ENCODE assay signal across 8 cellular contexts in genomic region chr3:59212128-59212764, GRCh38.
DNase-seq lines count a peak whose midpoint lies in the region; ATAC-seq, FAIRE-seq and TF ChIP-seq lines count a peak whose summit lies in the region.

No MANE protein-coding gene starts in this region.

- in situ Hi-C loops in HAP-1 (cut with MboI; ENCODE audit: low sequenced_read_pairs), result no loop called here

- peaks cover 2% of the 10 kb centered on the region; the same call in 1 of the 2 replicates for H3K4me1 ChIP-seq in HAP-1
- peaks cover 0 to 6% (median 0%) of the 10 kb centered on the region in 3 donors for H3K4me1 ChIP-seq in gastroesophageal sphincter
- no peaks in the 10 kb centered on the region for H3K4me1 ChIP-seq in trophoblast cell (ENCODE audit: control insufficient read depth in 1 of 2, insufficient read depth in 2 of 2, low read length in 2 of 2)

- H4K12ac ChIP-seq in trophoblast cell (ENCODE audit: low read depth, low read length), result no peak overlapping the region

- peak; percentile 33 to 71 (median 60) for TF ChIP-seq CTCF in gastroesophageal sphincter (IDR thresholded peaks at IDR 0.05)

- H3K79me2 ChIP-seq in trophoblast cell (ENCODE audit: control insufficient read depth, insufficient read depth, low read length, poor library complexity), result no peaks in the 10 kb centered on the region

- DNase-seq in activated CD8-positive, alpha-beta memory T cell treated with anti-CD3 and anti-CD28 coated beads, Interleukin-2, amount 10 ng/mL, durations not matched to agents 7 days and 5 days, result no peak
- DNase-seq in activated CD8-positive, alpha-beta memory T cell treated with anti-CD3 and anti-CD28 coated beads, Interleukin-2, amount 50 U/mL, for 48 hours, result no peak
- peak; percentile 13 to 63 for DNase-seq in HAP-1 (ENCODE audit: low spot score in 2 of 2)
- DNase-seq in NCI-H1105 (lab: John Stamatoyannopoulos, UW), result peak; percentile 9
- peak in 1 of 2 donors; percentile 75 for DNase-seq in trophoblast cell

- no peak overlapping the region for H2AFZ ChIP-seq in trophoblast cell (ENCODE audit: insufficient read depth, low read length, poor library complexity)

- no peak overlapping the region for H3K27ac Mint-ChIP-seq in activated CD8-positive, alpha-beta memory T cell treated with anti-CD3 and anti-CD28 coated beads, Interleukin-2, amount 10 ng/mL, durations not matched to agents 7 days and 5 days

- H3K79me1 ChIP-seq in trophoblast cell (ENCODE audit: low read length), result no peaks in the 10 kb centered on the region

- no peaks in the 10 kb centered on the region for H3K36me3 Mint-ChIP-seq in activated CD8-positive, alpha-beta memory T cell treated with anti-CD3 and anti-CD28 coated beads, Interleukin-2, amount 10 ng/mL, durations not matched to agents 7 days and 5 days

- peak overlapping the region; percentile 79 for H2AK5ac ChIP-seq in trophoblast cell (ENCODE audit: low read length)

- H4K91ac ChIP-seq in trophoblast cell (ENCODE audit: low read depth, low read length), result no peak overlapping the region

- no peaks in the 10 kb centered on the region for H3K36me3 ChIP-seq in HAP-1 (replicated peaks)
- no peaks in the 10 kb centered on the region for H3K36me3 ChIP-seq in gastroesophageal sphincter
- H3K36me3 ChIP-seq in trophoblast cell (ENCODE audit: control insufficient read depth in 1 of 2, insufficient read depth in 2 of 2, low read length in 2 of 2), result no peaks in the 10 kb centered on the region

- H3K4me3 ChIP-seq in HAP-1, result no peak overlapping the region
- H3K4me3 ChIP-seq in gastroesophageal sphincter, result no peak overlapping the region
- H3K4me3 ChIP-seq in trophoblast cell (ENCODE audit: low read depth, low read length), result no peak overlapping the region

- no peak overlapping the region for H2BK120ac ChIP-seq in trophoblast cell (ENCODE audit: insufficient read depth, low read length, poor library complexity)

- CTCF ChIA-PET in activated CD8-positive, alpha-beta memory T cell treated with anti-CD3 and anti-CD28 coated beads, Interleukin-2, amount 10 ng/mL, durations not matched to agents 7 days and 5 days (lab: Charles Lee), result interaction anchor here (1.0 to 3.1 kb wide), 4 partner anchors 13 to 646 kb away, joined by 3 to 12 read pairs (median 3); no protein-coding TSS in a partner anchor

- peak; percentile 79 for ATAC-seq in activated CD8-positive, alpha-beta memory T cell treated with anti-CD3 and anti-CD28 coated beads, Interleukin-2, amount 10 ng/mL, durations not matched to agents 7 days and 5 days
- ATAC-seq in gastroesophageal sphincter (no peak), HG03175 (IDR thresholded peaks at IDR 0.05; ENCODE audit: unreplicated experiment) (no peak)

- H3K18ac ChIP-seq in trophoblast cell (ENCODE audit: low read length), result no peak overlapping the region

- peaks cover 22% of the 10 kb centered on the region for H3K27me3 Mint-ChIP-seq in activated CD8-positive, alpha-beta memory T cell treated with anti-CD3 and anti-CD28 coated beads, Interleukin-2, amount 10 ng/mL, durations not matched to agents 7 days and 5 days

- FAIRE-seq in TTC549 (lab: Jason Lieb, UNC), result peak; percentile 83

- H3K27me3 ChIP-seq in HAP-1 (ENCODE audit: low read depth) (0 out of 2 replicates have a peak, but pooled peaks cover 2% of the 10 kb centered on the region), gastroesophageal sphincter (no peaks in the 10 kb centered on the region), trophoblast cell (ENCODE audit: insufficient read depth, low read length) (no peaks in the 10 kb centered on the region)

- no peaks in the 10 kb centered on the region for H3K4me1 Mint-ChIP-seq in activated CD8-positive, alpha-beta memory T cell treated with anti-CD3 and anti-CD28 coated beads, Interleukin-2, amount 10 ng/mL, durations not matched to agents 7 days and 5 days

- H3K4ac ChIP-seq in trophoblast cell (ENCODE audit: low read depth, low read length), result no peak overlapping the region

- H3K9me3 ChIP-seq in HAP-1 (no peaks in the 10 kb centered on the region), gastroesophageal sphincter (no peaks in the 10 kb centered on the region), trophoblast cell (ENCODE audit: insufficient read depth, low read depth, low read length) (no peaks in the 10 kb centered on the region)

- no peak overlapping the region for H3K4me2 ChIP-seq in trophoblast cell (ENCODE audit: low read length)

- H3K9me3 Mint-ChIP-seq in activated CD8-positive, alpha-beta memory T cell treated with anti-CD3 and anti-CD28 coated beads, Interleukin-2, amount 10 ng/mL, durations not matched to agents 7 days and 5 days (ENCODE audit: low read depth), result no peaks in the 10 kb centered on the region

- H2BK12ac ChIP-seq in trophoblast cell (ENCODE audit: low read length), result peak overlapping the region; percentile 91

- H3K23ac ChIP-seq in trophoblast cell (ENCODE audit: low read length), result no peak overlapping the region

- no peak overlapping the region for H3K14ac ChIP-seq in trophoblast cell (ENCODE audit: low read length)

- no peak for TF ChIP-seq EP300 in gastroesophageal sphincter (IDR thresholded peaks at IDR 0.05)

- no peak overlapping the region for H3K4me3 Mint-ChIP-seq in activated CD8-positive, alpha-beta memory T cell treated with anti-CD3 and anti-CD28 coated beads, Interleukin-2, amount 10 ng/mL, durations not matched to agents 7 days and 5 days

- no peak for TF ChIP-seq POLR2A in gastroesophageal sphincter (IDR thresholded peaks at IDR 0.05)

- H3K27ac ChIP-seq in gastroesophageal sphincter, result no peak overlapping the region
- H3K27ac ChIP-seq in trophoblast cell (ENCODE audit: low read depth, low read length), result no peak overlapping the region

- H2BK5ac ChIP-seq in trophoblast cell (ENCODE audit: low read depth, low read length, poor library complexity), result no peak overlapping the region

- no peak overlapping the region for H3K9ac ChIP-seq in trophoblast cell (ENCODE audit: low read length)

- no peak overlapping the region for H4K8ac ChIP-seq in trophoblast cell (ENCODE audit: low read depth, low read length)

Comparison
In these comparisons a context has a peak if more than half of its experiments do, and no peak if none do; other contexts are left out.
1. DNase-seq: peak in HAP-1 (2 of 2) and NCI-H1105 (single experiment); none in activated CD8-positive, alpha-beta memory T cell treated with anti-CD3 and anti-CD28 coated beads, Interleukin-2, amount 10 ng/mL, durations not matched to agents 7 days and 5 days (single experiment) and activated CD8-positive, alpha-beta memory T cell treated with anti-CD3 and anti-CD28 coated beads, Interleukin-2, amount 50 U/mL, for 48 hours (single experiment).